ENCODE assay signal across 1 cellular context in the genomic region with DNA sequence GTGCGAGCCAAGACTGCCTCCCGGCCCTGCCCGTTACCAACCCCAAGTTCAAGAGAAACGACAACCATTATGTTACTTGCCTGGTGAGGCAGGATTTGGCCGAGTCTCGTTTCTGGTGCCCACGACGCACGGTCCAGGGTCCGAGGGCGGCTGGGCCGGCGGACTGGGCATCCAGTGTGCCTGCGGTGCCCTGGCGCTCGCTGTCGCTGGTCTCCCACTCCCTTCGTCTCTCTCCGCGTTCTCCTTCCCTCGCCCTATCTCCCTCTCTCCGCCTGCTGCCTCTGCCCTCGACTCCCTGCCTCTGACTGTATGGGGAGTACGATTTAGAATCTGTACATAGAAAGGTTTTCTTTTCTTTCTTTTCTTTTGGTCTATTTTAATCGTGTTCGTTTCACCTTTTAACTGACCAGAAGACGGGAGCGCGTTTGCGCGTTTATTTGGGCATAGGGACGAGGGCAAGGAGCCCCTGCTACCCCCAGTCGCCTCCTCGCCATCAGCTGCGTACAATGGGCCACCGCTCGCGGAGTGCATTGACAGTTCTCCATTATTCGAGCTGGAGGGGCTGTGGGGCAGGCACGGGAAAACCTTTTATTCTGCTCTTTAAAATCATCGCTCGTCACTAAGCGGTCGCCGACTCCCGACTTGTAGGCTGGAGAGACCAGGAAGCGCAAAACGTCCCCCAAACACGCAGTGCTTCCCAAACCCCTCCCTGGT.
TF ChIP-seq lines count a peak whose summit lies in the region.

No MANE protein-coding gene starts in this region.

TF ChIP-seq in HepG2, 621 proteins besides CTCF, POLR2A, EP300 and RAD21 (continued from another document and continues in another):
- TF ChIP-seq, protein P1, sequence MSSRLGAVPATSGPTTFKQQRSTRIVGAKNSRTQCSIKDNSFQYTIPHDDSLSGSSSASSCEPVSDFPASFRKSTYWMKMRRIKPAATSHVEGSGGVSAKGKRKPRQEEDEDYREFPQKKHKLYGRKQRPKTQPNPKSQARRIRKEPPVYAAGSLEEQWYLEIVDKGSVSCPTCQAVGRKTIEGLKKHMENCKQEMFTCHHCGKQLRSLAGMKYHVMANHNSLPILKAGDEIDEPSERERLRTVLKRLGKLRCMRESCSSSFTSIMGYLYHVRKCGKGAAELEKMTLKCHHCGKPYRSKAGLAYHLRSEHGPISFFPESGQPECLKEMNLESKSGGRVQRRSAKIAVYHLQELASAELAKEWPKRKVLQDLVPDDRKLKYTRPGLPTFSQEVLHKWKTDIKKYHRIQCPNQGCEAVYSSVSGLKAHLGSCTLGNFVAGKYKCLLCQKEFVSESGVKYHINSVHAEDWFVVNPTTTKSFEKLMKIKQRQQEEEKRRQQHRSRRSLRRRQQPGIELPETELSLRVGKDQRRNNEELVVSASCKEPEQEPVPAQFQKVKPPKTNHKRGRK (CRISPR knock-in tag; IDR thresholded peaks at IDR 0.05) = no peak
- TF ChIP-seq, protein P2, sequence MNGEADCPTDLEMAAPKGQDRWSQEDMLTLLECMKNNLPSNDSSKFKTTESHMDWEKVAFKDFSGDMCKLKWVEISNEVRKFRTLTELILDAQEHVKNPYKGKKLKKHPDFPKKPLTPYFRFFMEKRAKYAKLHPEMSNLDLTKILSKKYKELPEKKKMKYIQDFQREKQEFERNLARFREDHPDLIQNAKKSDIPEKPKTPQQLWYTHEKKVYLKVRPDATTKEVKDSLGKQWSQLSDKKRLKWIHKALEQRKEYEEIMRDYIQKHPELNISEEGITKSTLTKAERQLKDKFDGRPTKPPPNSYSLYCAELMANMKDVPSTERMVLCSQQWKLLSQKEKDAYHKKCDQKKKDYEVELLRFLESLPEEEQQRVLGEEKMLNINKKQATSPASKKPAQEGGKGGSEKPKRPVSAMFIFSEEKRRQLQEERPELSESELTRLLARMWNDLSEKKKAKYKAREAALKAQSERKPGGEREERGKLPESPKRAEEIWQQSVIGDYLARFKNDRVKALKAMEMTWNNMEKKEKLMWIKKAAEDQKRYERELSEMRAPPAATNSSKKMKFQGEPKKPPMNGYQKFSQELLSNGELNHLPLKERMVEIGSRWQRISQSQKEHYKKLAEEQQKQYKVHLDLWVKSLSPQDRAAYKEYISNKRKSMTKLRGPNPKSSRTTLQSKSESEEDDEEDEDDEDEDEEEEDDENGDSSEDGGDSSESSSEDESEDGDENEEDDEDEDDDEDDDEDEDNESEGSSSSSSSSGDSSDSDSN (CRISPR knock-in tag; IDR thresholded peaks at IDR 0.05) = peak; percentile 14; the same call in 1 of the 2 replicates
- TF ChIP-seq RXRA (CRISPR knock-in tag; IDR thresholded peaks at IDR 0.05) = no peak; the same call in 1 of the 2 replicates
- no peak for TF ChIP-seq ELF4 (CRISPR knock-in tag; IDR thresholded peaks at IDR 0.05; ENCODE audit: borderline replicate concordance)
- TF ChIP-seq, protein P3, sequence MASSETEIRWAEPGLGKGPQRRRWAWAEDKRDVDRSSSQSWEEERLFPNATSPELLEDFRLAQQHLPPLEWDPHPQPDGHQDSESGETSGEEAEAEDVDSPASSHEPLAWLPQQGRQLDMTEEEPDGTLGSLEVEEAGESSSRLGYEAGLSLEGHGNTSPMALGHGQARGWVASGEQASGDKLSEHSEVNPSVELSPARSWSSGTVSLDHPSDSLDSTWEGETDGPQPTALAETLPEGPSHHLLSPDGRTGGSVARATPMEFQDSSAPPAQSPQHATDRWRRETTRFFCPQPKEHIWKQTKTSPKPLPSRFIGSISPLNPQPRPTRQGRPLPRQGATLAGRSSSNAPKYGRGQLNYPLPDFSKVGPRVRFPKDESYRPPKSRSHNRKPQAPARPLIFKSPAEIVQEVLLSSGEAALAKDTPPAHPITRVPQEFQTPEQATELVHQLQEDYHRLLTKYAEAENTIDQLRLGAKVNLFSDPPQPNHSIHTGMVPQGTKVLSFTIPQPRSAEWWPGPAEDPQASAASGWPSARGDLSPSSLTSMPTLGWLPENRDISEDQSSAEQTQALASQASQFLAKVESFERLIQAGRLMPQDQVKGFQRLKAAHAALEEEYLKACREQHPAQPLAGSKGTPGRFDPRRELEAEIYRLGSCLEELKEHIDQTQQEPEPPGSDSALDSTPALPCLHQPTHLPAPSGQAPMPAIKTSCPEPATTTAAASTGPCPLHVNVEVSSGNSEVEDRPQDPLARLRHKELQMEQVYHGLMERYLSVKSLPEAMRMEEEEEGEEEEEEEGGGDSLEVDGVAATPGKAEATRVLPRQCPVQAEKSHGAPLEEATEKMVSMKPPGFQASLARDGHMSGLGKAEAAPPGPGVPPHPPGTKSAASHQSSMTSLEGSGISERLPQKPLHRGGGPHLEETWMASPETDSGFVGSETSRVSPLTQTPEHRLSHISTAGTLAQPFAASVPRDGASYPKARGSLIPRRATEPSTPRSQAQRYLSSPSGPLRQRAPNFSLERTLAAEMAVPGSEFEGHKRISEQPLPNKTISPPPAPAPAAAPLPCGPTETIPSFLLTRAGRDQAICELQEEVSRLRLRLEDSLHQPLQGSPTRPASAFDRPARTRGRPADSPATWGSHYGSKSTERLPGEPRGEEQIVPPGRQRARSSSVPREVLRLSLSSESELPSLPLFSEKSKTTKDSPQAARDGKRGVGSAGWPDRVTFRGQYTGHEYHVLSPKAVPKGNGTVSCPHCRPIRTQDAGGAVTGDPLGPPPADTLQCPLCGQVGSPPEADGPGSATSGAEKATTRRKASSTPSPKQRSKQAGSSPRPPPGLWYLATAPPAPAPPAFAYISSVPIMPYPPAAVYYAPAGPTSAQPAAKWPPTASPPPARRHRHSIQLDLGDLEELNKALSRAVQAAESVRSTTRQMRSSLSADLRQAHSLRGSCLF (CRISPR knock-in tag; IDR thresholded peaks at IDR 0.05; ENCODE audit: borderline replicate concordance) = no peak
- no peak for TF ChIP-seq RARG (CRISPR knock-in tag; IDR thresholded peaks at IDR 0.05; ENCODE audit: low read depth)
- TF ChIP-seq, protein P4, sequence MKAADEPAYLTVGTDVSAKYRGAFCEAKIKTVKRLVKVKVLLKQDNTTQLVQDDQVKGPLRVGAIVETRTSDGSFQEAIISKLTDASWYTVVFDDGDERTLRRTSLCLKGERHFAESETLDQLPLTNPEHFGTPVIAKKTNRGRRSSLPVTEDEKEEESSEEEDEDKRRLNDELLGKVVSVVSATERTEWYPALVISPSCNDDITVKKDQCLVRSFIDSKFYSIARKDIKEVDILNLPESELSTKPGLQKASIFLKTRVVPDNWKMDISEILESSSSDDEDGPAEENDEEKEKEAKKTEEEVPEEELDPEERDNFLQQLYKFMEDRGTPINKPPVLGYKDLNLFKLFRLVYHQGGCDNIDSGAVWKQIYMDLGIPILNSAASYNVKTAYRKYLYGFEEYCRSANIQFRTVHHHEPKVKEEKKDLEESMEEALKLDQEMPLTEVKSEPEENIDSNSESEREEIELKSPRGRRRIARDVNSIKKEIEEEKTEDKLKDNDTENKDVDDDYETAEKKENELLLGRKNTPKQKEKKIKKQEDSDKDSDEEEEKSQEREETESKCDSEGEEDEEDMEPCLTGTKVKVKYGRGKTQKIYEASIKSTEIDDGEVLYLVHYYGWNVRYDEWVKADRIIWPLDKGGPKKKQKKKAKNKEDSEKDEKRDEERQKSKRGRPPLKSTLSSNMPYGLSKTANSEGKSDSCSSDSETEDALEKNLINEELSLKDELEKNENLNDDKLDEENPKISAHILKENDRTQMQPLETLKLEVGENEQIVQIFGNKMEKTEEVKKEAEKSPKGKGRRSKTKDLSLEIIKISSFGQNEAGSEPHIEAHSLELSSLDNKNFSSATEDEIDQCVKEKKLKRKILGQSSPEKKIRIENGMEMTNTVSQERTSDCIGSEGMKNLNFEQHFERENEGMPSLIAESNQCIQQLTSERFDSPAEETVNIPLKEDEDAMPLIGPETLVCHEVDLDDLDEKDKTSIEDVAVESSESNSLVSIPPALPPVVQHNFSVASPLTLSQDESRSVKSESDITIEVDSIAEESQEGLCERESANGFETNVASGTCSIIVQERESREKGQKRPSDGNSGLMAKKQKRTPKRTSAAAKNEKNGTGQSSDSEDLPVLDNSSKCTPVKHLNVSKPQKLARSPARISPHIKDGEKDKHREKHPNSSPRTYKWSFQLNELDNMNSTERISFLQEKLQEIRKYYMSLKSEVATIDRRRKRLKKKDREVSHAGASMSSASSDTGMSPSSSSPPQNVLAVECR (CRISPR knock-in tag; IDR thresholded peaks at IDR 0.05; ENCODE audit: borderline replicate concordance) = peak; percentile 14; the same call in 1 of the 2 replicates
- no peak for TF ChIP-seq ZNF549 (CRISPR knock-in tag; IDR thresholded peaks at IDR 0.05)
- peak; percentile 34; the same call in 1 of the 2 replicates for TF ChIP-seq NFKB2 (CRISPR knock-in tag; IDR thresholded peaks at IDR 0.05; ENCODE audit: borderline replicate concordance)
- 0 out of 2 replicates have a peak, but pooled peaks have one; percentile 7 for TF ChIP-seq TGIF2 (CRISPR knock-in tag; IDR thresholded peaks at IDR 0.05)
- 0 out of 2 replicates have a peak, but pooled peaks have one; percentile 3 for TF ChIP-seq ZNF34 (CRISPR knock-in tag; IDR thresholded peaks at IDR 0.05; ENCODE audit: borderline replicate concordance)
- TF ChIP-seq, protein P5, sequence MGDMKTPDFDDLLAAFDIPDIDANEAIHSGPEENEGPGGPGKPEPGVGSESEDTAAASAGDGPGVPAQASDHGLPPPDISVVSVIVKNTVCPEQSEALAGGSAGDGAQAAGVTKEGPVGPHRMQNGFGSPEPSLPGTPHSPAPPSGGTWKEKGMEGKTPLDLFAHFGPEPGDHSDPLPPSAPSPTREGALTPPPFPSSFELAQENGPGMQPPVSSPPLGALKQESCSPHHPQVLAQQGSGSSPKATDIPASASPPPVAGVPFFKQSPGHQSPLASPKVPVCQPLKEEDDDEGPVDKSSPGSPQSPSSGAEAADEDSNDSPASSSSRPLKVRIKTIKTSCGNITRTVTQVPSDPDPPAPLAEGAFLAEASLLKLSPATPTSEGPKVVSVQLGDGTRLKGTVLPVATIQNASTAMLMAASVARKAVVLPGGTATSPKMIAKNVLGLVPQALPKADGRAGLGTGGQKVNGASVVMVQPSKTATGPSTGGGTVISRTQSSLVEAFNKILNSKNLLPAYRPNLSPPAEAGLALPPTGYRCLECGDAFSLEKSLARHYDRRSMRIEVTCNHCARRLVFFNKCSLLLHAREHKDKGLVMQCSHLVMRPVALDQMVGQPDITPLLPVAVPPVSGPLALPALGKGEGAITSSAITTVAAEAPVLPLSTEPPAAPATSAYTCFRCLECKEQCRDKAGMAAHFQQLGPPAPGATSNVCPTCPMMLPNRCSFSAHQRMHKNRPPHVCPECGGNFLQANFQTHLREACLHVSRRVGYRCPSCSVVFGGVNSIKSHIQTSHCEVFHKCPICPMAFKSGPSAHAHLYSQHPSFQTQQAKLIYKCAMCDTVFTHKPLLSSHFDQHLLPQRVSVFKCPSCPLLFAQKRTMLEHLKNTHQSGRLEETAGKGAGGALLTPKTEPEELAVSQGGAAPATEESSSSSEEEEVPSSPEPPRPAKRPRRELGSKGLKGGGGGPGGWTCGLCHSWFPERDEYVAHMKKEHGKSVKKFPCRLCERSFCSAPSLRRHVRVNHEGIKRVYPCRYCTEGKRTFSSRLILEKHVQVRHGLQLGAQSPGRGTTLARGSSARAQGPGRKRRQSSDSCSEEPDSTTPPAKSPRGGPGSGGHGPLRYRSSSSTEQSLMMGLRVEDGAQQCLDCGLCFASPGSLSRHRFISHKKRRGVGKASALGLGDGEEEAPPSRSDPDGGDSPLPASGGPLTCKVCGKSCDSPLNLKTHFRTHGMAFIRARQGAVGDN (CRISPR knock-in tag; IDR thresholded peaks at IDR 0.05) = peak; percentile 80
- no peak for TF ChIP-seq ZNF773 (CRISPR knock-in tag; IDR thresholded peaks at IDR 0.05; ENCODE audit: borderline replicate concordance)
- no peak for TF ChIP-seq RFX3 (CRISPR knock-in tag; IDR thresholded peaks at IDR 0.05)
- TF ChIP-seq, protein P6, sequence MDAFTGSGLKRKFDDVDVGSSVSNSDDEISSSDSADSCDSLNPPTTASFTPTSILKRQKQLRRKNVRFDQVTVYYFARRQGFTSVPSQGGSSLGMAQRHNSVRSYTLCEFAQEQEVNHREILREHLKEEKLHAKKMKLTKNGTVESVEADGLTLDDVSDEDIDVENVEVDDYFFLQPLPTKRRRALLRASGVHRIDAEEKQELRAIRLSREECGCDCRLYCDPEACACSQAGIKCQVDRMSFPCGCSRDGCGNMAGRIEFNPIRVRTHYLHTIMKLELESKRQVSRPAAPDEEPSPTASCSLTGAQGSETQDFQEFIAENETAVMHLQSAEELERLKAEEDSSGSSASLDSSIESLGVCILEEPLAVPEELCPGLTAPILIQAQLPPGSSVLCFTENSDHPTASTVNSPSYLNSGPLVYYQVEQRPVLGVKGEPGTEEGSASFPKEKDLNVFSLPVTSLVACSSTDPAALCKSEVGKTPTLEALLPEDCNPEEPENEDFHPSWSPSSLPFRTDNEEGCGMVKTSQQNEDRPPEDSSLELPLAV (CRISPR knock-in tag; conservative IDR thresholded peaks at IDR 0.05; ENCODE audit: low read depth) = no peak
- no peak for TF ChIP-seq ZNF605 (CRISPR knock-in tag; IDR thresholded peaks at IDR 0.05)
- no peak for TF ChIP-seq ZNF441 (CRISPR knock-in tag; IDR thresholded peaks at IDR 0.05; ENCODE audit: borderline replicate concordance)
- TF ChIP-seq, protein P7, sequence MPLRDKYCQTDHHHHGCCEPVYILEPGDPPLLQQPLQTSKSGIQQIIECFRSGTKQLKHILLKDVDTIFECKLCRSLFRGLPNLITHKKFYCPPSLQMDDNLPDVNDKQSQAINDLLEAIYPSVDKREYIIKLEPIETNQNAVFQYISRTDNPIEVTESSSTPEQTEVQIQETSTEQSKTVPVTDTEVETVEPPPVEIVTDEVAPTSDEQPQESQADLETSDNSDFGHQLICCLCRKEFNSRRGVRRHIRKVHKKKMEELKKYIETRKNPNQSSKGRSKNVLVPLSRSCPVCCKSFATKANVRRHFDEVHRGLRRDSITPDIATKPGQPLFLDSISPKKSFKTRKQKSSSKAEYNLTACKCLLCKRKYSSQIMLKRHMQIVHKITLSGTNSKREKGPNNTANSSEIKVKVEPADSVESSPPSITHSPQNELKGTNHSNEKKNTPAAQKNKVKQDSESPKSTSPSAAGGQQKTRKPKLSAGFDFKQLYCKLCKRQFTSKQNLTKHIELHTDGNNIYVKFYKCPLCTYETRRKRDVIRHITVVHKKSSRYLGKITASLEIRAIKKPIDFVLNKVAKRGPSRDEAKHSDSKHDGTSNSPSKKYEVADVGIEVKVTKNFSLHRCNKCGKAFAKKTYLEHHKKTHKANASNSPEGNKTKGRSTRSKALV (CRISPR knock-in tag; IDR thresholded peaks at IDR 0.05) = 0 out of 2 replicates have a peak, but pooled peaks have one; percentile 39
- TF ChIP-seq, protein P8, sequence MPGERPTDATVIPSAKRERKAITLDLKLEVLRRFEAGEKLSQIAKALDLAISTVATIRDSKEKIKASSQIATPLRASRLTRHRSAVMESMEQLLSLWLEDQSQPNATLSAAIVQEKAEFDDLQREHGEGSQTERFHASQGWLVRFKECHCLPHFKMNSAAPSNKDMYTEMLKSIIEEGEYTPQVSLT (CRISPR knock-in tag; IDR thresholded peaks at IDR 0.05; ENCODE audit: borderline replicate concordance, low read depth) = no peak
